In genomic region chr10:113030453-113030852, GRCh38 we compare ENCODE assay signal across 19 cellular contexts.
DNase-seq lines count a peak whose midpoint lies in the region; ATAC-seq and TF ChIP-seq lines count a peak whose summit lies in the region.
"Had no signal": no experiment of that assay in that cellular context is flagged by ENCODE, and none has a peak within 500 bp of the region (broad histone marks: within the 10 kb centered on the region; RNA-seq: fewer than 3 reads in every experiment).

No MANE protein-coding gene starts in this region.

- no peak for TF ChIP-seq POLR2A in suprapubic skin (IDR thresholded peaks at IDR 0.05)

- no peaks in the 10 kb centered on the region for H3K27me3 ChIP-seq in suprapubic skin
- H3K27me3 ChIP-seq: adrenal gland had no signal

- H3K9me3 ChIP-seq in HEK293 (ENCODE audit: control insufficient read depth, insufficient read depth, low read depth, low read length): no peaks in the 10 kb centered on the region
- no peaks in the 10 kb centered on the region for H3K9me3 ChIP-seq in suprapubic skin
- H3K9me3 ChIP-seq: adrenal gland had no signal

- no peak overlapping the region for H3K27ac Mint-ChIP-seq in stimulated activated naive CD8-positive, alpha-beta T cell treated with anti-CD3 and anti-CD28 coated beads, Interleukin-15, amount 100 ng/mL, for 72 hours
- H3K27ac Mint-ChIP-seq: CD4-positive, alpha-beta T cell; stimulated activated naive CD8-positive, alpha-beta T cell treated with anti-CD3 and anti-CD28 coated beads, Interleukin-15, Interleukin-2, amounts not matched to agents 100 ng/mL and 50 ng/mL, for 24 hours had no signal

- H3K27me3 Mint-ChIP-seq in stimulated activated naive CD8-positive, alpha-beta T cell treated with anti-CD3 and anti-CD28 coated beads, Interleukin-15, amount 100 ng/mL, for 72 hours: peaks cover 31% of the 10 kb centered on the region

- no peak for TF ChIP-seq EP300 in suprapubic skin (IDR thresholded peaks at IDR 0.05)

- in situ Hi-C loops in astrocyte of the spinal cord (cut with HindIII; ENCODE audit: low sequenced_read_pairs): no loop called here

- H3K9me3 Mint-ChIP-seq in stimulated activated naive CD8-positive, alpha-beta T cell treated with anti-CD3 and anti-CD28 coated beads, Interleukin-15, amount 100 ng/mL, for 72 hours: no peaks in the 10 kb centered on the region
- H3K9me3 Mint-ChIP-seq: CD4-positive, alpha-beta T cell; stimulated activated naive CD8-positive, alpha-beta T cell treated with anti-CD3 and anti-CD28 coated beads, Interleukin-15, Interleukin-2, amounts not matched to agents 100 ng/mL and 50 ng/mL, for 24 hours had no signal

- POLR2A ChIA-PET in HEK293 (lab: Yijun Ruan, JAX): interaction anchor here (0.5 kb wide), 2 partner anchors 13 to 74 kb away, joined by 3 to 5 read pairs; no protein-coding TSS in a partner anchor

- H3K4me1 Mint-ChIP-seq in stimulated activated naive CD8-positive, alpha-beta T cell treated with anti-CD3 and anti-CD28 coated beads, Interleukin-15, amount 100 ng/mL, for 72 hours: peaks cover 16% of the 10 kb centered on the region

- CTCF ChIA-PET in HEK293 (lab: Yijun Ruan, JAX): interaction anchor here (0.5 kb wide), 1 partner anchor 96 kb away, joined by 3 read pairs; no protein-coding TSS in a partner anchor

- H3K36me3 ChIP-seq in HEK293 (ENCODE audit: control insufficient read depth in 2 of 2, insufficient read depth in 1 of 2, low read length in 2 of 2) (no peaks in the 10 kb centered on the region; a peak in 1 of 3 replicates), suprapubic skin (no peaks in the 10 kb centered on the region)
- H3K36me3 ChIP-seq: adrenal gland had no signal

- peaks cover 28% of the 10 kb centered on the region for H3K4me1 ChIP-seq in HEK293 (ENCODE audit: control insufficient read depth, insufficient read depth, low read length)
- peaks cover 46% of the 10 kb centered on the region for H3K4me1 ChIP-seq in suprapubic skin

- H3K4me3 Mint-ChIP-seq in stimulated activated naive CD8-positive, alpha-beta T cell treated with anti-CD3 and anti-CD28 coated beads, Interleukin-15, amount 100 ng/mL, for 72 hours: no peak overlapping the region
- H3K4me3 Mint-ChIP-seq: CD4-positive, alpha-beta T cell; stimulated activated naive CD8-positive, alpha-beta T cell treated with anti-CD3 and anti-CD28 coated beads, Interleukin-15, Interleukin-2, amounts not matched to agents 100 ng/mL and 50 ng/mL, for 24 hours had no signal

- intact Hi-C loops in Right ventricle myocardium inferior (cut with DNase I): no loop called here

- DNase-seq in A172 (ENCODE audit: low spot score) (peak; percentile 43), astrocyte of the spinal cord (ENCODE audit: low read depth, low spot score) (peak; percentile 53), islet precursor cell (peak; percentile 81), suprapubic skin (ENCODE audit: low spot score in 2 of 2) (no peak), Right ventricle myocardium inferior (ENCODE audit: missing footprints) (no peak)
- DNase-seq in stimulated activated naive CD8-positive, alpha-beta T cell treated with anti-CD3 and anti-CD28 coated beads, Interleukin-15, amount 100 ng/mL, for 72 hours: no peak
- DNase-seq: ACHN; activated CD4-positive, CD25-positive, alpha-beta regulatory T cell; adrenal gland; CD4-positive, alpha-beta T cell; DMS79; NCI-H1694; NCI-H2227 treated with DMSO at 0.1 percent for 48 hours; retina; SHP77 treated with DMSO at 0.1 percent for 48 hours; T-helper 2 cell had no signal

- WGBS in suprapubic skin: 69% methylated on average over 1 of the region's 1 CpG

- H3K4me3 ChIP-seq in HEK293 (ENCODE audit: low read depth, low read length) (no peak overlapping the region), astrocyte of the spinal cord (ENCODE audit: low read depth, low read length) (no peak overlapping the region), suprapubic skin (no peak overlapping the region)
- H3K4me3 ChIP-seq: adrenal gland had no signal

- H3K27ac ChIP-seq in HEK293 (ENCODE audit: extremely low read depth, low read depth, low read length) (no peak overlapping the region), suprapubic skin (no peak overlapping the region)
- H3K27ac ChIP-seq: adrenal gland had no signal

- TF ChIP-seq CTCF in HEK293 (tag by site-specific recombination; IDR thresholded peaks at IDR 0.05) (no peak), astrocyte of the spinal cord (IDR thresholded peaks at IDR 0.05; ENCODE audit: low read depth, low read length) (no peak), suprapubic skin (IDR thresholded peaks at IDR 0.05) (no peak)

- ATAC-seq in activated CD4-positive, CD25-positive, alpha-beta regulatory T cell treated with anti-CD3 and anti-CD28 coated beads, Interleukin-2, amount 50 U/mL, for 24 hours: no peak
- ATAC-seq in Right ventricle myocardium inferior: no peak
- no peak for ATAC-seq in stimulated activated naive CD8-positive, alpha-beta T cell treated with anti-CD3 and anti-CD28 coated beads, Interleukin-15, amount 100 ng/mL, for 72 hours

TF ChIP-seq in HEK293, 187 proteins besides CTCF, POLR2A, EP300 and RAD21:
- TF ChIP-seq GLIS1 (tag by site-specific recombination; IDR thresholded peaks at IDR 0.05): peak; percentile 27; the same call in 1 of the 2 replicates
- TF ChIP-seq ZNF580 (tag by site-specific recombination; IDR thresholded peaks at IDR 0.05): no peak

Comparison
In these comparisons a context has a peak if more than half of its experiments do, and no peak if none do; other contexts are left out.
1. DNase-seq: peak in A172 (single experiment), astrocyte of the spinal cord (single experiment) and islet precursor cell (single experiment); none in suprapubic skin (0 of 2), Right ventricle myocardium inferior (single experiment) and stimulated activated naive CD8-positive, alpha-beta T cell treated with anti-CD3 and anti-CD28 coated beads, Interleukin-15, amount 100 ng/mL, for 72 hours (0 of 2).